Comparison of ENCODE assay signal across 8 cellular contexts in the genomic region with DNA sequence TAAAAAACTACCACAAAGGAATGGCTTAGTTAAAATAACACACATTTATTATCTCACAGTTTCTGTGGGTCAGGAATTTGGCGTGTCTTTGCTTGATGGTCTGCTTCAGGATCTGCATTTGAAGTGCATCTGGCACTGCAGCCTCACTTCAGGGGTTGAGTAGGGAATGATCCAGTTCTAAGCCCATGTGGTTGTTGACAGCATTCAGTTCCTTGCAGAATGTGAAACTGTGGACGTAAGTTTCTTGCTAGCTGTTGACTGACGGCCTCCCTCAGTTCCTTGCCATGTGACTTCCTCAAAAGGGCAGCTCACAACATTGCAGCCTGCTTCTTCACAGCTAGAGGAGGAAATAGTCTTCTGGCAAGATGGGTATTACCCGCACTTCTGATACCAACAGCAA. TPM values are rescaled to one million over a fixed set of nuclear protein-coding genes. Genes with fewer than 3 reads are reported as not detected.
DNase-seq lines count a peak whose midpoint lies in the region; ATAC-seq and TF ChIP-seq lines count a peak whose summit lies in the region.

No MANE protein-coding gene starts in this region.

- H3K4me3 ChIP-seq in BLaER1 (no peak overlapping the region), ovary (peak overlapping the region; percentile 9)

- in situ Hi-C loops in SK-MEL-5 (cut with HindIII; ENCODE audit: low pct_unique_long_range_greater_than_20kb, low sequenced_read_pairs): no loop called here

- no peaks in the 10 kb centered on the region for H4K20me1 ChIP-seq in BLaER1

- H3K4me1 ChIP-seq in BLaER1 (peaks cover 18% of the 10 kb centered on the region), ovary (ENCODE audit: insufficient read depth) (peaks cover 8% of the 10 kb centered on the region)

- TF ChIP-seq EP300 in ovary (IDR thresholded peaks at IDR 0.05): no peak

- H3K27me3 ChIP-seq in BLaER1 (no peaks in the 10 kb centered on the region), ovary (no peaks in the 10 kb centered on the region)

- no peaks in the 10 kb centered on the region for H3K9me3 ChIP-seq in BLaER1
- no peaks in the 10 kb centered on the region for H3K9me3 ChIP-seq in ovary

- no peak for TF ChIP-seq CTCF in ovary (IDR thresholded peaks at IDR 0.05)

- no peak for TF ChIP-seq POLR2A in ovary (IDR thresholded peaks at IDR 0.05)

- peaks cover 3% of the 10 kb centered on the region for H3K36me3 Mint-ChIP-seq in central memory CD8-positive, alpha-beta T cell (ENCODE audit: insufficient read depth)

- H3K4me3 Mint-ChIP-seq in central memory CD8-positive, alpha-beta T cell: peak overlapping the region; percentile 44

- H3K27ac Mint-ChIP-seq in central memory CD8-positive, alpha-beta T cell (ENCODE audit: low read depth): peak overlapping the region; percentile 82

- H3K36me3 ChIP-seq in BLaER1: no peaks in the 10 kb centered on the region
- H3K36me3 ChIP-seq in ovary: no peaks in the 10 kb centered on the region

- peak overlapping the region; percentile 21 for H3K4me2 ChIP-seq in BLaER1

- WGBS in ovary, 3 donors: 20 to 30% (median 23%) methylated on average over 4 of the region's 4 CpGs

- H3K4me1 Mint-ChIP-seq in central memory CD8-positive, alpha-beta T cell: peaks cover 19% of the 10 kb centered on the region

- DNase-seq in SK-MEL-5 (ENCODE audit: low read depth, low spot score): peak; percentile 57
- peak in 1 of 2 donors; percentile 16 for DNase-seq in central memory CD8-positive, alpha-beta T cell (ENCODE audit: low spot score in 2 of 2)
- no peak for DNase-seq in ovary
- DNase-seq in NCI-H69 (lab: John Stamatoyannopoulos, UW): no peak
- DNase-seq in AG08396 (ENCODE audit: low spot score): no peak

- H3K9me3 Mint-ChIP-seq in central memory CD8-positive, alpha-beta T cell: no peaks in the 10 kb centered on the region

- intact Hi-C loops in ovary (cut with DNase I): no loop called here

- H3K9ac ChIP-seq in BLaER1: no peak overlapping the region

- H3K27me3 Mint-ChIP-seq in central memory CD8-positive, alpha-beta T cell: no peaks in the 10 kb centered on the region

- ATAC-seq in GM21576 (IDR thresholded peaks at IDR 0.05; ENCODE audit: unreplicated experiment) (peak; percentile 79), GM19397 (IDR thresholded peaks at IDR 0.05; ENCODE audit: unreplicated experiment) (no peak)
- peak; percentile 91 for ATAC-seq in central memory CD8-positive, alpha-beta T cell (replicated peaks; ENCODE audit: extremely low read depth, poor library complexity, severe bottlenecking)

- no peak overlapping the region for H3K27ac ChIP-seq in BLaER1
- H3K27ac ChIP-seq in ovary: peak overlapping the region in 1 of 2 donors; percentile 53

RNA-seq across cellular contexts. Expression of gene OGN, which starts 2.1 kb away (rescaled TPM):
- not detected in 2 replicates for total RNA-seq in SK-MEL-5 (2014; rRNA removed; shearing (Covaris generic))
- polyA plus RNA-seq in SK-MEL-5 (2015; cell fraction: cytosol; rRNA removed): not detected in 2 replicates
- polyA plus RNA-seq in SK-MEL-5 (2015; cell fraction: nucleus; rRNA removed): not detected in 2 replicates
- 100 to 1,000 TPM in 2 of 7 donors, 10 to 100 TPM in 5; 19.3 to 129 (median 57.7) TPM for total RNA-seq in ovary
- polyA plus RNA-seq in ovary: 100 to 1,000 TPM; 130 to 217 TPM

RNA-seq across cellular contexts. Expression of gene OMD, which starts 17.8 kb away (rescaled TPM):
- not detected in 2 replicates for total RNA-seq in SK-MEL-5 (2014; rRNA removed; shearing (Covaris generic))
- not detected in 2 replicates for polyA plus RNA-seq in SK-MEL-5 (2015; cell fraction: cytosol; rRNA removed)
- not detected in 2 replicates for polyA plus RNA-seq in SK-MEL-5 (2015; cell fraction: nucleus; rRNA removed)
- 10 to 100 TPM in 6 of 7 donors, 1 to 10 TPM in 1; 2.1 to 32.6 (median 18.9) TPM for total RNA-seq in ovary
- 10 to 100 TPM; 18.6 to 29.5 TPM for polyA plus RNA-seq in ovary

Comparison
In these comparisons a context has a peak if more than half of its experiments do, and no peak if none do; other contexts are left out.
1. RNA of gene OGN, which starts 2.1 kb away (total RNA-seq): 19.3 to 129 TPM in ovary; not detected in SK-MEL-5; every median in the first group is over 10 times any median in the second.